ENCODE assay signal across 21 cellular contexts in genomic region chr7:45146531-45147379, GRCh38. TPM values are rescaled to one million over a fixed set of nuclear protein-coding genes. Genes with fewer than 3 reads are reported as not detected.
DNase-seq lines count a peak whose midpoint lies in the region; ATAC-seq, FAIRE-seq and TF ChIP-seq lines count a peak whose summit lies in the region.
"Had no signal": no experiment of that assay in that cellular context is flagged by ENCODE, and none has a peak within 500 bp of the region (broad histone marks: within the 10 kb centered on the region; RNA-seq: fewer than 3 reads in every experiment).

No MANE protein-coding gene starts in this region.

- H2AFZ ChIP-seq in IMR-90 (replicated peaks; ENCODE audit: low read length, poor library complexity), result no peak overlapping the region

- H2BK15ac ChIP-seq in IMR-90 (ENCODE audit: low read depth, low read length), result no peak overlapping the region

- dilution Hi-C loops in IMR-90 (cut with HindIII; ENCODE audit: low sequenced_read_pairs, unreplicated experiment), result no loop called here

- no peak overlapping the region for H3K27ac ChIP-seq in IMR-90 (ENCODE audit: insufficient read depth, low read length)
- H3K27ac ChIP-seq: heart right ventricle, thoracic aorta had no signal

- H4K5ac ChIP-seq in IMR-90 (ENCODE audit: low read depth, low read length), result no peak overlapping the region

- POLR2A ChIA-PET in IMR-90 (lab: Charles Lee; ENCODE audit: unreplicated experiment), result no interaction called here

- peak overlapping the region; percentile 55 for H2AK9ac ChIP-seq in IMR-90 (replicated peaks; ENCODE audit: low read depth, low read length, poor library complexity)

- H2BK120ac ChIP-seq in IMR-90 (ENCODE audit: low read depth, low read length), result no peak overlapping the region

- no peaks in the 10 kb centered on the region for H3K9me3 ChIP-seq in IMR-90 (ENCODE audit: control insufficient read depth, insufficient read depth, low read length)
- no peaks in the 10 kb centered on the region for H3K9me3 ChIP-seq in T-helper 17 cell (ENCODE audit: control insufficient read depth, low read length, poor library complexity, severe bottlenecking)
- H3K9me3 ChIP-seq: heart right ventricle, thoracic aorta had no signal

- no peak overlapping the region for H3K23ac ChIP-seq in IMR-90 (ENCODE audit: low read depth, low read length)

- no peak overlapping the region for H3K4me2 ChIP-seq in IMR-90 (ENCODE audit: low read depth, low read length)
- H3K4me2 ChIP-seq: smooth muscle cell had no signal

- intact Hi-C loops in IMR-90 (cut with micrococcal nuclease), result no loop called here

- H3K4me3 ChIP-seq in IMR-90 (ENCODE audit: insufficient read depth, low read depth, low read length), result no peak overlapping the region
- no peak overlapping the region for H3K4me3 ChIP-seq in bronchial epithelial cell (ENCODE audit: low read depth, low read length)
- H3K4me3 ChIP-seq: heart right ventricle, smooth muscle cell, thoracic aorta had no signal

- H2AK5ac ChIP-seq in IMR-90 (ENCODE audit: low read depth, low read length), result no peak overlapping the region

- H4K91ac ChIP-seq in IMR-90 (ENCODE audit: insufficient read depth, low read depth, low read length), result no peak overlapping the region

- ATAC-seq in IMR-90 (ENCODE audit: low read depth) (no peak), T-helper 17 cell (no peak)
- peak; percentile 27 for ATAC-seq in stimulated activated effector memory CD8-positive, alpha-beta T cell treated with anti-CD3 and anti-CD28 coated beads, Interleukin-12 subunit alpha, Interleukin-12 subunit beta, amount 100 ng/mL, for 72 hours
- ATAC-seq: heart right ventricle; naive thymus-derived CD4-positive, alpha-beta T cell had no signal

- H3K9ac ChIP-seq in IMR-90 (ENCODE audit: low read depth, low read length), result no peak overlapping the region

- no peak overlapping the region for H3K14ac ChIP-seq in IMR-90 (replicated peaks; ENCODE audit: low read depth, low read length)

- no peaks in the 10 kb centered on the region for H3K36me3 ChIP-seq in IMR-90 (ENCODE audit: control insufficient read depth, insufficient read depth, low read length)
- no peaks in the 10 kb centered on the region for H3K36me3 ChIP-seq in bronchial epithelial cell (ENCODE audit: control insufficient read depth, insufficient read depth, low read length)
- H3K36me3 ChIP-seq: heart right ventricle, thoracic aorta had no signal

- H3K56ac ChIP-seq in IMR-90 (ENCODE audit: extremely low read depth, insufficient read depth, low read length), result no peak overlapping the region

- no peaks in the 10 kb centered on the region for H3K36me3 Mint-ChIP-seq in stimulated activated effector memory CD8-positive, alpha-beta T cell treated with anti-CD3 and anti-CD28 coated beads, Interleukin-12 subunit alpha, Interleukin-12 subunit beta, amount 100 ng/mL, for 72 hours
- H3K36me3 Mint-ChIP-seq in T-helper 17 cell (ENCODE audit: low read depth), result no peaks in the 10 kb centered on the region
- H3K36me3 Mint-ChIP-seq in immature natural killer cell, result no peaks in the 10 kb centered on the region
- H3K36me3 Mint-ChIP-seq: naive thymus-derived CD4-positive, alpha-beta T cell had no signal

- no peak for TF ChIP-seq RAD21 in IMR-90 (IDR thresholded peaks at IDR 0.05; ENCODE audit: low read length)

- WGBS in IMR-90 (ENCODE audit: extremely low coverage in 2 of 2, insufficient read length in 1 of 2), 2 experiments, result 86% methylated on average over 6 of the region's 19 CpGs; no CpG with 5 or more reads in 1 of the 2 experiments

- H3K27ac Mint-ChIP-seq in stimulated activated effector memory CD8-positive, alpha-beta T cell treated with anti-CD3 and anti-CD28 coated beads, Interleukin-12 subunit alpha, Interleukin-12 subunit beta, amount 100 ng/mL, for 72 hours, result peak overlapping the region; percentile 58
- no peak overlapping the region for H3K27ac Mint-ChIP-seq in T-helper 17 cell
- no peak overlapping the region for H3K27ac Mint-ChIP-seq in immature natural killer cell
- H3K27ac Mint-ChIP-seq: activated CD4-positive, alpha-beta T cell treated with anti-CD3 and anti-CD28 coated beads, Interleukin-2, amount 10 ng/mL, durations not matched to agents 7 days and 5 days; activated naive CD4-positive, alpha-beta T cell treated with anti-CD3 and anti-CD28 coated beads for 36 hours; HFFc6; naive thymus-derived CD4-positive, alpha-beta T cell had no signal

- no peaks in the 10 kb centered on the region for H3K79me1 ChIP-seq in IMR-90 (ENCODE audit: low read depth in 1 of 2, low read length in 2 of 2)

- peak; percentile 60 for DNase-seq in activated effector memory CD4-positive, alpha-beta T cell treated with anti-CD3 and anti-CD28 coated beads, Interleukin-2, amount 50 U/mL, for 16 hours
- DNase-seq in activated effector memory CD4-positive, alpha-beta T cell treated with Interleukin-2 at 50 U/mL for 16 hours, result no peak
- DNase-seq in IMR-90 (no peak), bronchial epithelial cell (ENCODE audit: low read depth) (no peak), dermis blood vessel endothelial cell (no peak), T-helper 17 cell (no peak), immature natural killer cell (no peak)
- DNase-seq in stimulated activated effector memory CD8-positive, alpha-beta T cell treated with anti-CD3 and anti-CD28 coated beads, Interleukin-12 subunit alpha, Interleukin-12 subunit beta, amount 100 ng/mL, for 72 hours (ENCODE audit: low spot score in 2 of 2), result no peak
- DNase-seq: activated CD4-positive, alpha-beta T cell treated with anti-CD3 and anti-CD28 coated beads, Interleukin-2, amount 10 ng/mL, durations not matched to agents 7 days and 5 days; activated naive CD4-positive, alpha-beta T cell treated with anti-CD3 and anti-CD28 coated beads for 36 hours; C1 segment of cervical spinal cord; heart right ventricle; HFFc6; islet precursor cell; naive thymus-derived CD4-positive, alpha-beta T cell; NCI-H1694 treated with DMSO at 0.1 percent for 48 hours; NCI-H82 had no signal

- no peak for TF ChIP-seq CTCF in IMR-90 (conservative IDR thresholded peaks at IDR 0.05; ENCODE audit: low read depth, low read length)
- no peak for TF ChIP-seq CTCF in bronchial epithelial cell (IDR thresholded peaks at IDR 0.05; ENCODE audit: insufficient read depth, low read length, severe bottlenecking)

- peak; percentile 79 for FAIRE-seq in bronchial epithelial cell (lab: Jason Lieb, UNC)
- FAIRE-seq: astrocyte had no signal

- no peaks in the 10 kb centered on the region for H3K9me3 Mint-ChIP-seq in stimulated activated effector memory CD8-positive, alpha-beta T cell treated with anti-CD3 and anti-CD28 coated beads, Interleukin-12 subunit alpha, Interleukin-12 subunit beta, amount 100 ng/mL, for 72 hours
- no peaks in the 10 kb centered on the region for H3K9me3 Mint-ChIP-seq in immature natural killer cell
- H3K9me3 Mint-ChIP-seq: activated CD4-positive, alpha-beta T cell treated with anti-CD3 and anti-CD28 coated beads, Interleukin-2, amount 10 ng/mL, durations not matched to agents 7 days and 5 days; activated naive CD4-positive, alpha-beta T cell treated with anti-CD3 and anti-CD28 coated beads for 36 hours; HFFc6; naive thymus-derived CD4-positive, alpha-beta T cell had no signal

- H4K20me1 ChIP-seq in IMR-90 (ENCODE audit: insufficient read depth, low read length), result no peaks in the 10 kb centered on the region

- H3K4me3 Mint-ChIP-seq in stimulated activated effector memory CD8-positive, alpha-beta T cell treated with anti-CD3 and anti-CD28 coated beads, Interleukin-12 subunit alpha, Interleukin-12 subunit beta, amount 100 ng/mL, for 72 hours, result no peak overlapping the region
- no peak overlapping the region for H3K4me3 Mint-ChIP-seq in T-helper 17 cell
- H3K4me3 Mint-ChIP-seq in immature natural killer cell, result no peak overlapping the region
- H3K4me3 Mint-ChIP-seq: activated CD4-positive, alpha-beta T cell treated with anti-CD3 and anti-CD28 coated beads, Interleukin-2, amount 10 ng/mL, durations not matched to agents 7 days and 5 days; activated naive CD4-positive, alpha-beta T cell treated with anti-CD3 and anti-CD28 coated beads for 36 hours; HFFc6; naive thymus-derived CD4-positive, alpha-beta T cell had no signal

- no peaks in the 10 kb centered on the region for H3K4me1 Mint-ChIP-seq in stimulated activated effector memory CD8-positive, alpha-beta T cell treated with anti-CD3 and anti-CD28 coated beads, Interleukin-12 subunit alpha, Interleukin-12 subunit beta, amount 100 ng/mL, for 72 hours
- H3K4me1 Mint-ChIP-seq in T-helper 17 cell, result peaks cover 4% of the 10 kb centered on the region
- no peaks in the 10 kb centered on the region for H3K4me1 Mint-ChIP-seq in immature natural killer cell
- H3K4me1 Mint-ChIP-seq: activated CD4-positive, alpha-beta T cell treated with anti-CD3 and anti-CD28 coated beads, Interleukin-2, amount 10 ng/mL, durations not matched to agents 7 days and 5 days had no signal

- H2BK20ac ChIP-seq in IMR-90 (ENCODE audit: low read depth, low read length), result no peak overlapping the region

- no peak overlapping the region for H3K4ac ChIP-seq in IMR-90 (ENCODE audit: low read depth, low read length)

- H4K8ac ChIP-seq in IMR-90 (ENCODE audit: low read depth in 2 of 2, low read length in 2 of 2), result no peak overlapping the region

- H3K27me3 Mint-ChIP-seq in T-helper 17 cell (peaks cover 67% of the 10 kb centered on the region), immature natural killer cell (ENCODE audit: low read depth in 3 of 3) (peaks cover 0 to 9% (median 7%) of the 10 kb centered on the region in 3 donors)

- in situ Hi-C loops in IMR-90 (cut with MboI; ENCODE audit: low sequenced_read_pairs), result no loop called here

- no peak overlapping the region for H2BK5ac ChIP-seq in IMR-90 (ENCODE audit: low read depth, low read length, poor library complexity, severe bottlenecking)

- TF ChIP-seq POLR2A in IMR-90 (IDR thresholded peaks at IDR 0.05; ENCODE audit: low read depth, low read length), result no peak

- H3K27me3 ChIP-seq in IMR-90 (ENCODE audit: control insufficient read depth, insufficient read depth, low read length) (peaks cover 64% of the 10 kb centered on the region), bronchial epithelial cell (ENCODE audit: control insufficient read depth, insufficient read depth, low read length) (peaks cover 6% of the 10 kb centered on the region)

- BruUV-seq in IMR-90 (replicated peaks; lab: Mats Ljungman, UMichigan), result no TSS peak

- CTCF ChIA-PET in IMR-90 (lab: Yijun Ruan, JAX), result no interaction called here

- no peaks in the 10 kb centered on the region for H3K4me1 ChIP-seq in IMR-90 (ENCODE audit: control insufficient read depth, insufficient read depth, low read length)
- H3K4me1 ChIP-seq: heart right ventricle had no signal

- no peaks in the 10 kb centered on the region for H3K9me1 ChIP-seq in IMR-90 (ENCODE audit: insufficient read depth, low read length)

- no peak overlapping the region for H3K18ac ChIP-seq in IMR-90 (ENCODE audit: low read depth, low read length)

RNA-seq across cellular contexts. Expression of gene RAMP3, which starts 10.8 kb away (rescaled TPM):
- total RNA-seq in IMR-90 (2012; rRNA removed) (not detected in 2 replicates), bronchial epithelial cell (not detected in 2 replicates), dermis blood vessel endothelial cell (114 and 116 TPM in 2 replicates), T-helper 17 cell (under 1 TPM; 0.65 to 0.76 TPM)
- polyA plus RNA-seq in IMR-90 (2012; rRNA removed) (not detected in 2 replicates), immature natural killer cell (not detected)
- polyA plus RNA-seq in IMR-90 (2012; cell fraction: cytosol; rRNA removed), result not detected in 2 replicates
- not detected in 2 replicates for polyA plus RNA-seq in IMR-90 (2012; cell fraction: nucleus; rRNA removed; ENCODE audit: low replicate concordance)
- total RNA-seq: activated CD4-positive, alpha-beta T cell treated with anti-CD3 and anti-CD28 coated beads, Interleukin-2, amount 10 ng/mL, durations not matched to agents 7 days and 5 days; activated naive CD4-positive, alpha-beta T cell treated with anti-CD3 and anti-CD28 coated beads for 36 hours; astrocyte; HFFc6; MCF 10A; smooth muscle cell had no signal
- polyA plus RNA-seq: naive thymus-derived CD4-positive, alpha-beta T cell; smooth muscle cell had no signal

RNA-seq across cellular contexts. Expression of gene TBRG4, which starts 35.3 kb away (rescaled TPM):
- total RNA-seq in IMR-90 (2012; rRNA removed), result 56.7 and 77.6 TPM in 2 replicates
- 62.0 and 71.6 TPM in 2 replicates for polyA plus RNA-seq in IMR-90 (2012; rRNA removed)
- polyA plus RNA-seq in IMR-90 (2012; cell fraction: cytosol; rRNA removed), result 29.7 and 46.8 TPM in 2 replicates
- polyA plus RNA-seq in IMR-90 (2012; cell fraction: nucleus; rRNA removed; ENCODE audit: low replicate concordance), result 53.8 and 112 TPM in 2 replicates
- 78.7 and 90.3 TPM in 2 replicates for total RNA-seq in bronchial epithelial cell
- total RNA-seq in dermis blood vessel endothelial cell, result 55.1 and 78.6 TPM in 2 replicates
- total RNA-seq in T-helper 17 cell, result 10 to 100 TPM; 63.6 to 85.1 TPM
- 10 to 100 TPM; 39.5 to 56.9 (median 52.2) TPM for polyA plus RNA-seq in immature natural killer cell

RNA-seq across cellular contexts. Expression of gene NACAD, which starts 58.0 kb away (rescaled TPM):
- 0.54 and 0.56 TPM in 2 replicates for total RNA-seq in IMR-90 (2012; rRNA removed)
- 2.2 and 2.3 TPM in 2 replicates for polyA plus RNA-seq in IMR-90 (2012; rRNA removed)
- polyA plus RNA-seq in IMR-90 (2012; cell fraction: cytosol; rRNA removed), result 1.9 and 2.2 TPM in 2 replicates
- 3.3 and 4.4 TPM in 2 replicates for polyA plus RNA-seq in IMR-90 (2012; cell fraction: nucleus; rRNA removed; ENCODE audit: low replicate concordance)
- total RNA-seq in bronchial epithelial cell, result under 0.01 and 0.13 TPM in 2 replicates
- 0.68 and 1.9 TPM in 2 replicates for total RNA-seq in dermis blood vessel endothelial cell
- under 1 TPM; 0.15 to 0.47 TPM for total RNA-seq in T-helper 17 cell
- polyA plus RNA-seq in immature natural killer cell, result under 1 TPM in 2 of 3 donors, not detected in 1; 0.26 to 0.65 TPM
- total RNA-seq: activated CD4-positive, alpha-beta T cell treated with anti-CD3 and anti-CD28 coated beads, Interleukin-2, amount 10 ng/mL, durations not matched to agents 7 days and 5 days; MCF 10A had no signal

Comparison
In these comparisons a context has a peak if more than half of its experiments do, and no peak if none do; other contexts are left out.
1. RNA of gene RAMP3, which starts 10.8 kb away (total RNA-seq): 114 to 116 TPM in dermis blood vessel endothelial cell; 0.65 to 0.76 TPM in T-helper 17 cell, not detected in IMR-90 and not detected in bronchial epithelial cell; every median in the first group is over 10 times any median in the second.